1 cellular context compared by ENCODE assay signal in the genomic region with DNA sequence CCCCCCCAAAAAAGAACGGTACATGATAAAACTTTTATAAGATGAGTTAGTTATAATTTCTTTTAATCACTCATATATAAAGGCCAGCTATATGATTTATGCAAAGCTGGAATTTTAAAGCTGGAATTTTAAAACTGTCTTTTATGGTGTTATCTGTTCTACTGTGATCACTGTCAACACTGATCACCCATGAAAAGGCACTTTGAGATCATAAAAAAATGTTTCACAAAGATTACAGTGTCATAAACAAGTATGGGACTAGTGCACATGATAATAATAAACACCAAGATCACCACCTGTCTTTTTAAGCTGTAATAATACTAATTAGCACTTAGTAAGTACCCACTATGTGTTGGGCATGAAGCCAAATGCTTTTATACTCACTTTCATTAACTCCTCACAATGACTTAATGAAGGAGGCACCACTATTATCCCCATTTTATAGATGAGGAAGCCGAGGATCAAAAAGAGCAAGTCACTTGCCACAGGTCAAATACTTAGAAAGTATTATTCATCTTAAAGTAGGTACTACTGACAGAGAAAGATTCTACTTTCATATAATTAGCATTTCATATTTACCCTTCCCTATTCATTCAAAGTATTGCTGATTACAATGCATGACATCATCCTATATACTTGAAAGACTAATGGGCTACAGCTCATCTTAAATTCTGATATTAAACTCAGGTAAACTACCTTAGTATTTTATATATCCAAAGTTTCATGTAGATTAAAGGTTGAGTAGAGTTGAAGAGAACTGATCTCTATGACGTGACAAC.
TF ChIP-seq lines count a peak whose summit lies in the region.

No MANE protein-coding gene starts in this region.

TF ChIP-seq in HepG2, 621 proteins besides CTCF, POLR2A, EP300 and RAD21 (continued from another document):
- TF ChIP-seq, protein P1, sequence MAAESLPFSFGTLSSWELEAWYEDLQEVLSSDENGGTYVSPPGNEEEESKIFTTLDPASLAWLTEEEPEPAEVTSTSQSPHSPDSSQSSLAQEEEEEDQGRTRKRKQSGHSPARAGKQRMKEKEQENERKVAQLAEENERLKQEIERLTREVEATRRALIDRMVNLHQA (CRISPR knock-in tag; IDR thresholded peaks at IDR 0.05) = no peak
